In genomic region chr2:137872577-137872976, GRCh38 we compare ENCODE assay signal across 27 cellular contexts.
DNase-seq lines count a peak whose midpoint lies in the region; ATAC-seq and TF ChIP-seq lines count a peak whose summit lies in the region.
"Had no signal": no experiment of that assay in that cellular context is flagged by ENCODE, and none has a peak within 500 bp of the region (broad histone marks: within the 10 kb centered on the region; RNA-seq: fewer than 3 reads in every experiment).

No MANE protein-coding gene starts in this region.

- H3K4me1 Mint-ChIP-seq in activated T-cell treated with anti-CD3 and anti-CD28 coated beads, Interleukin-2, amount 50 U/mL, for 24 hours (ENCODE audit: low read depth) = no peaks in the 10 kb centered on the region
- H3K4me1 Mint-ChIP-seq: central memory CD8-positive, alpha-beta T cell; nephron progenitor cell had no signal

- no peaks in the 10 kb centered on the region for H3K36me3 Mint-ChIP-seq in activated T-cell treated with anti-CD3 and anti-CD28 coated beads, Interleukin-2, amount 50 U/mL, for 24 hours (ENCODE audit: low read depth)
- H3K36me3 Mint-ChIP-seq: activated CD4-positive, alpha-beta memory T cell treated with anti-CD3 and anti-CD28 coated beads for 36 hours had no signal

- no peak for DNase-seq in NCI-H2196 (lab: John Stamatoyannopoulos, UW; ENCODE audit: unreplicated experiment)
- no peak for DNase-seq in activated T-cell treated with anti-CD3 and anti-CD28 coated beads, Interleukin-2, amount 50 U/mL, for 24 hours
- DNase-seq: activated CD4-positive, alpha-beta memory T cell treated with anti-CD3 and anti-CD28 coated beads for 36 hours; activated naive CD4-positive, alpha-beta T cell treated with anti-CD3 and anti-CD28 coated beads for 36 hours; CD4-positive, alpha-beta T cell; erythroblast; glutamatergic neuron; NCI-H1105; NCI-H1930; NCI-H524 treated with DMSO at 0.1 percent for 48 hours; nephron progenitor cell; OCI-M1; sigmoid colon; stimulated activated CD4-positive, alpha-beta T cell treated with anti-CD3 and anti-CD28 coated beads, Interleukin-12 subunit alpha, Interleukin-12 subunit beta, amount 100 ng/mL, for 4 hours; stimulated activated CD4-positive, alpha-beta T cell treated with anti-CD3 and anti-CD28 coated beads, Interleukin-2, amount 100 ng/mL, for 48 hours; stomach had no signal

- peak; percentile 70 for ATAC-seq in GM18873 (IDR thresholded peaks at IDR 0.05; ENCODE audit: low FRiP score, unreplicated experiment)
- ATAC-seq in GM19468 (IDR thresholded peaks at IDR 0.05; ENCODE audit: extremely low read depth, unreplicated experiment) = peak; percentile 46
- peak; percentile 62 for ATAC-seq in HG03135 (IDR thresholded peaks at IDR 0.05; ENCODE audit: unreplicated experiment)
- no peak for ATAC-seq in SK-N-SH treated with all-trans-retinoic acid at 6 μM for 48 hours
- ATAC-seq: activated CD4-positive, CD25-positive, alpha-beta regulatory T cell treated with anti-CD3 and anti-CD28 coated beads, Interleukin-2, amount 50 U/mL, for 24 hours; K562 had no signal

- no peak overlapping the region for H3K27ac Mint-ChIP-seq in activated T-cell treated with anti-CD3 and anti-CD28 coated beads, Interleukin-2, amount 50 U/mL, for 24 hours
- H3K27ac Mint-ChIP-seq: activated CD4-positive, alpha-beta memory T cell treated with anti-CD3 and anti-CD28 coated beads for 36 hours; activated naive CD4-positive, alpha-beta T cell treated with anti-CD3 and anti-CD28 coated beads for 36 hours; activated T-helper 1 cell treated with anti-CD3 and anti-CD28 coated beads, Interleukin-12 subunit alpha, Interleukin-12 subunit beta, Interleukin-2, Interleukin-4 antibody, amounts not matched to agents 30 ng/mL and 10 ng/mL and 1 ng/mL, durations not matched to agents 14 hours and 24 hours and 36 hours; CD4-positive, alpha-beta T cell; dendritic cell treated with granulocyte-macrophage colony-stimulating factor and Interleukin-4, amounts not matched to agents 40 ng/mL and 50 ng/mL, for 4 days; nephron progenitor cell had no signal

- peak overlapping the region; percentile 79 for H3K27ac ChIP-seq in VCaP
- H3K27ac ChIP-seq: sigmoid colon, SK-N-MC, stomach had no signal

- H3K4me3 Mint-ChIP-seq in activated T-cell treated with anti-CD3 and anti-CD28 coated beads, Interleukin-2, amount 50 U/mL, for 24 hours = no peak overlapping the region
- H3K4me3 Mint-ChIP-seq: activated CD4-positive, alpha-beta memory T cell treated with anti-CD3 and anti-CD28 coated beads for 36 hours; activated naive CD4-positive, alpha-beta T cell treated with anti-CD3 and anti-CD28 coated beads for 36 hours; activated T-helper 1 cell treated with anti-CD3 and anti-CD28 coated beads, Interleukin-12 subunit alpha, Interleukin-12 subunit beta, Interleukin-2, Interleukin-4 antibody, amounts not matched to agents 30 ng/mL and 10 ng/mL and 1 ng/mL, durations not matched to agents 14 hours and 24 hours and 36 hours; CD4-positive, alpha-beta T cell; central memory CD8-positive, alpha-beta T cell; dendritic cell treated with granulocyte-macrophage colony-stimulating factor and Interleukin-4, amounts not matched to agents 40 ng/mL and 50 ng/mL, for 4 days; nephron progenitor cell had no signal

- peaks cover 4% of the 10 kb centered on the region for H3K27me3 Mint-ChIP-seq in activated T-cell treated with anti-CD3 and anti-CD28 coated beads, Interleukin-2, amount 50 U/mL, for 24 hours
- H3K27me3 Mint-ChIP-seq: central memory CD8-positive, alpha-beta T cell; dendritic cell treated with granulocyte-macrophage colony-stimulating factor and Interleukin-4, amounts not matched to agents 40 ng/mL and 50 ng/mL, for 4 days had no signal

- no peak for TF ChIP-seq CTCF in VCaP (conservative IDR thresholded peaks at IDR 0.05)

- H3K9me3 Mint-ChIP-seq in activated T-cell treated with anti-CD3 and anti-CD28 coated beads, Interleukin-2, amount 50 U/mL, for 24 hours = no peaks in the 10 kb centered on the region
- H3K9me3 Mint-ChIP-seq: activated CD4-positive, alpha-beta memory T cell treated with anti-CD3 and anti-CD28 coated beads for 36 hours; activated naive CD4-positive, alpha-beta T cell treated with anti-CD3 and anti-CD28 coated beads for 36 hours; activated T-helper 1 cell treated with anti-CD3 and anti-CD28 coated beads, Interleukin-12 subunit alpha, Interleukin-12 subunit beta, Interleukin-2, Interleukin-4 antibody, amounts not matched to agents 30 ng/mL and 10 ng/mL and 1 ng/mL, durations not matched to agents 14 hours and 24 hours and 36 hours; CD4-positive, alpha-beta T cell; central memory CD8-positive, alpha-beta T cell; dendritic cell treated with granulocyte-macrophage colony-stimulating factor and Interleukin-4, amounts not matched to agents 40 ng/mL and 50 ng/mL, for 4 days; nephron progenitor cell had no signal

TF ChIP-seq in SK-N-SH treated with all-trans-retinoic acid at 6 μM for 48 hours, 23 proteins besides CTCF, POLR2A, EP300 and RAD21:
- TF ChIP-seq ISL1 (CRISPR knock-in tag; IDR thresholded peaks at IDR 0.05) (no peak), CSRNP3 (CRISPR knock-in tag; IDR thresholded peaks at IDR 0.05) (no peak), ZNF565 (CRISPR knock-in tag; conservative IDR thresholded peaks at IDR 0.05; ENCODE audit: low read depth) (no peak), ESRRG (CRISPR knock-in tag; IDR thresholded peaks at IDR 0.05) (no peak), PATZ1 (CRISPR knock-in tag; IDR thresholded peaks at IDR 0.05; ENCODE audit: borderline replicate concordance) (no peak), PPARA (CRISPR knock-in tag; IDR thresholded peaks at IDR 0.05; ENCODE audit: borderline replicate concordance) (no peak), TSHZ2 (CRISPR knock-in tag; IDR thresholded peaks at IDR 0.05) (no peak), ARNTL (CRISPR knock-in tag; IDR thresholded peaks at IDR 0.05; ENCODE audit: borderline replicate concordance, low read depth) (no peak), GLIS3 (CRISPR knock-in tag; IDR thresholded peaks at IDR 0.05) (no peak), ZNF70 (CRISPR knock-in tag; IDR thresholded peaks at IDR 0.05) (no peak), ZFP3 (CRISPR knock-in tag; IDR thresholded peaks at IDR 0.05) (no peak)
